Comparison of ENCODE assay signal across 1 cellular context in genomic region chr22:36493690-36494110, GRCh38.
TF ChIP-seq lines count a peak whose summit lies in the region.

No MANE protein-coding gene starts in this region.

TF ChIP-seq in HepG2, 621 proteins besides CTCF, POLR2A, EP300 and RAD21:
- no peak for TF ChIP-seq TBX2 (CRISPR knock-in tag; IDR thresholded peaks at IDR 0.05; ENCODE audit: borderline replicate concordance)
- TF ChIP-seq ZZZ3 (CRISPR knock-in tag; IDR thresholded peaks at IDR 0.05; ENCODE audit: borderline replicate concordance): no peak
- TF ChIP-seq, protein P1, sequence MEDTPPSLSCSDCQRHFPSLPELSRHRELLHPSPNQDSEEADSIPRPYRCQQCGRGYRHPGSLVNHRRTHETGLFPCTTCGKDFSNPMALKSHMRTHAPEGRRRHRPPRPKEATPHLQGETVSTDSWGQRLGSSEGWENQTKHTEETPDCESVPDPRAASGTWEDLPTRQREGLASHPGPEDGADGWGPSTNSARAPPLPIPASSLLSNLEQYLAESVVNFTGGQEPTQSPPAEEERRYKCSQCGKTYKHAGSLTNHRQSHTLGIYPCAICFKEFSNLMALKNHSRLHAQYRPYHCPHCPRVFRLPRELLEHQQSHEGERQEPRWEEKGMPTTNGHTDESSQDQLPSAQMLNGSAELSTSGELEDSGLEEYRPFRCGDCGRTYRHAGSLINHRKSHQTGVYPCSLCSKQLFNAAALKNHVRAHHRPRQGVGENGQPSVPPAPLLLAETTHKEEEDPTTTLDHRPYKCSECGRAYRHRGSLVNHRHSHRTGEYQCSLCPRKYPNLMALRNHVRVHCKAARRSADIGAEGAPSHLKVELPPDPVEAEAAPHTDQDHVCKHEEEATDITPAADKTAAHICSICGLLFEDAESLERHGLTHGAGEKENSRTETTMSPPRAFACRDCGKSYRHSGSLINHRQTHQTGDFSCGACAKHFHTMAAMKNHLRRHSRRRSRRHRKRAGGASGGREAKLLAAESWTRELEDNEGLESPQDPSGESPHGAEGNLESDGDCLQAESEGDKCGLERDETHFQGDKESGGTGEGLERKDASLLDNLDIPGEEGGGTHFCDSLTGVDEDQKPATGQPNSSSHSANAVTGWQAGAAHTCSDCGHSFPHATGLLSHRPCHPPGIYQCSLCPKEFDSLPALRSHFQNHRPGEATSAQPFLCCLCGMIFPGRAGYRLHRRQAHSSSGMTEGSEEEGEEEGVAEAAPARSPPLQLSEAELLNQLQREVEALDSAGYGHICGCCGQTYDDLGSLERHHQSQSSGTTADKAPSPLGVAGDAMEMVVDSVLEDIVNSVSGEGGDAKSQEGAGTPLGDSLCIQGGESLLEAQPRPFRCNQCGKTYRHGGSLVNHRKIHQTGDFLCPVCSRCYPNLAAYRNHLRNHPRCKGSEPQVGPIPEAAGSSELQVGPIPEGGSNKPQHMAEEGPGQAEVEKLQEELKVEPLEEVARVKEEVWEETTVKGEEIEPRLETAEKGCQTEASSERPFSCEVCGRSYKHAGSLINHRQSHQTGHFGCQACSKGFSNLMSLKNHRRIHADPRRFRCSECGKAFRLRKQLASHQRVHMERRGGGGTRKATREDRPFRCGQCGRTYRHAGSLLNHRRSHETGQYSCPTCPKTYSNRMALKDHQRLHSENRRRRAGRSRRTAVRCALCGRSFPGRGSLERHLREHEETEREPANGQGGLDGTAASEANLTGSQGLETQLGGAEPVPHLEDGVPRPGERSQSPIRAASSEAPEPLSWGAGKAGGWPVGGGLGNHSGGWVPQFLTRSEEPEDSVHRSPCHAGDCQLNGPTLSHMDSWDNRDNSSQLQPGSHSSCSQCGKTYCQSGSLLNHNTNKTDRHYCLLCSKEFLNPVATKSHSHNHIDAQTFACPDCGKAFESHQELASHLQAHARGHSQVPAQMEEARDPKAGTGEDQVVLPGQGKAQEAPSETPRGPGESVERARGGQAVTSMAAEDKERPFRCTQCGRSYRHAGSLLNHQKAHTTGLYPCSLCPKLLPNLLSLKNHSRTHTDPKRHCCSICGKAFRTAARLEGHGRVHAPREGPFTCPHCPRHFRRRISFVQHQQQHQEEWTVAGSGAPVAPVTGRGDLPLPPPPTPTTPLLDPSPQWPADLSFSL (CRISPR knock-in tag; IDR thresholded peaks at IDR 0.05): no peak
- TF ChIP-seq GTF2F1 (IDR thresholded peaks at IDR 0.05; ENCODE audit: low read length): no peak
